Comparison of ENCODE assay signal across 1 cellular context in the genomic region with DNA sequence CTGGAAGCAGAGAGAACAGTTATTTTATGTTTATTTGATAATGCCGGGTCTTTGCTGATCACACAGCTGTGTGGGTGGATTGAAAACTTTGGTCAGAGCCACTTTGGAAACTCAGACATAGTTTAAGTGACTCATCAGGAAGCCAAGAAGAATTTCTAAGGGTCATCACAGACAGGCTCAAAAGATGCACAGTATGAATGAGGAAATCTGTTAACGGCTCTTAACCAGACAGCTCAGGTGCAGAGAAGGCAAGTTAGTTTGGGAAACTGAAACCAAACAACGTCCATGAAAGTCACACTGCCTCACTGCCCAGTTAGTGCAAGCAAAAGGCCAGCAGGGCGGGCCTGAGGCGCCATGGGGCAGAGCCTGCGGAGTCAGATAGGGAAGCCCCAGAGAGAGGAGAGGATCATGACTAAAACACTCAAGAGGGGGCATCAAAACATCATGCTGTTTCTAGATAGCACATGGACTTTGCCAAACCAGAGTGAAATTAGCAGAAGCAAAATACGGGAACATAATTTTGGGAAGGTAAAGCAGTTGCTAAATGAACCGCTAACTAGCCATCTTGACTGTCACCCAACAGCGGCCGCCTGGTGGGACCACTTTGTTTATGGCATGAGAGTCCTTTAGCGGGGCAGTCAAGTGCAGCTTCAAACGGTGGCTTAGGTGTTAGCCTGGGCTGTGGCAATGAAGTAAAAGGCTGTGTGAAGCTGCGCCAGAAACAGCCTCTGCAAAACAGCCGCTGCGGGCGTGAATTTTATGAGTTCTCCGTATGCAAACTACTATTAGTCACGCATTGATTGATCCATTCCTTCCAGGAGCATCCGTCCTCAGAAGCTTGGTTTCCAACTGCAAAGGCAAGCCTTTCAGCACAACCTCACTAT.
TF ChIP-seq lines count a peak whose summit lies in the region.

No MANE protein-coding gene starts in this region.

TF ChIP-seq in K562, 482 proteins besides CTCF, POLR2A, EP300 and RAD21 (continued from another document and continues in another):
- TF ChIP-seq, protein P1, sequence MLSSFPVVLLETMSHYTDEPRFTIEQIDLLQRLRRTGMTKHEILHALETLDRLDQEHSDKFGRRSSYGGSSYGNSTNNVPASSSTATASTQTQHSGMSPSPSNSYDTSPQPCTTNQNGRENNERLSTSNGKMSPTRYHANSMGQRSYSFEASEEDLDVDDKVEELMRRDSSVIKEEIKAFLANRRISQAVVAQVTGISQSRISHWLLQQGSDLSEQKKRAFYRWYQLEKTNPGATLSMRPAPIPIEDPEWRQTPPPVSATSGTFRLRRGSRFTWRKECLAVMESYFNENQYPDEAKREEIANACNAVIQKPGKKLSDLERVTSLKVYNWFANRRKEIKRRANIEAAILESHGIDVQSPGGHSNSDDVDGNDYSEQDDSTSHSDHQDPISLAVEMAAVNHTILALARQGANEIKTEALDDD (IDR thresholded peaks at IDR 0.05), result peak; percentile 83
- TF ChIP-seq RFX7 (CRISPR knock-in tag; IDR thresholded peaks at IDR 0.05) (no peak), ILF3 (IDR thresholded peaks at IDR 0.05; ENCODE audit: borderline replicate concordance) (no peak), CBX1 (IDR thresholded peaks at IDR 0.05; ENCODE audit: low read depth) (no peak), ZNF408 (CRISPR knock-in tag; IDR thresholded peaks at IDR 0.05; ENCODE audit: low read depth) (no peak), ATF1 (CRISPR knock-in tag; IDR thresholded peaks at IDR 0.05) (no peak), ATF1 (tag; IDR thresholded peaks at IDR 0.05) (0 out of 2 replicates have a peak, but pooled peaks have one; percentile 9), CBFA2T2 (conservative IDR thresholded peaks at IDR 0.05) (peak; percentile 29), ZNF134 (CRISPR knock-in tag; conservative IDR thresholded peaks at IDR 0.05) (no peak), DPF2 (IDR thresholded peaks at IDR 0.05) (peak; percentile 28; the same call in 1 of the 2 replicates), NR2C1 (IDR thresholded peaks at IDR 0.05) (no peak), NR2C1 (tag; IDR thresholded peaks at IDR 0.05) (0 out of 2 replicates have a peak, but pooled peaks have one; percentile 22), CHD2 (IDR thresholded peaks at IDR 0.05; ENCODE audit: low read depth, low read length) (no peak), NR2C2 (CRISPR knock-in tag; IDR thresholded peaks at IDR 0.05) (no peak), NR2C2 (tag; IDR thresholded peaks at IDR 0.05) (no peak), JUND (IDR thresholded peaks at IDR 0.05; ENCODE audit: borderline replicate concordance, low read depth, low read length) (peak; percentile 40; the same call in 1 of the 2 replicates), JUND (tag; IDR thresholded peaks at IDR 0.05; ENCODE audit: borderline replicate concordance, low read depth, low read length) (peak; percentile 33; the same call in 1 of the 3 replicates), FOXK1 (CRISPR knock-in tag; IDR thresholded peaks at IDR 0.05; ENCODE audit: borderline replicate concordance) (no peak), FOSL1 (tag; conservative IDR thresholded peaks at IDR 0.05) (peak; percentile 75)
- TF ChIP-seq, protein P2, sequence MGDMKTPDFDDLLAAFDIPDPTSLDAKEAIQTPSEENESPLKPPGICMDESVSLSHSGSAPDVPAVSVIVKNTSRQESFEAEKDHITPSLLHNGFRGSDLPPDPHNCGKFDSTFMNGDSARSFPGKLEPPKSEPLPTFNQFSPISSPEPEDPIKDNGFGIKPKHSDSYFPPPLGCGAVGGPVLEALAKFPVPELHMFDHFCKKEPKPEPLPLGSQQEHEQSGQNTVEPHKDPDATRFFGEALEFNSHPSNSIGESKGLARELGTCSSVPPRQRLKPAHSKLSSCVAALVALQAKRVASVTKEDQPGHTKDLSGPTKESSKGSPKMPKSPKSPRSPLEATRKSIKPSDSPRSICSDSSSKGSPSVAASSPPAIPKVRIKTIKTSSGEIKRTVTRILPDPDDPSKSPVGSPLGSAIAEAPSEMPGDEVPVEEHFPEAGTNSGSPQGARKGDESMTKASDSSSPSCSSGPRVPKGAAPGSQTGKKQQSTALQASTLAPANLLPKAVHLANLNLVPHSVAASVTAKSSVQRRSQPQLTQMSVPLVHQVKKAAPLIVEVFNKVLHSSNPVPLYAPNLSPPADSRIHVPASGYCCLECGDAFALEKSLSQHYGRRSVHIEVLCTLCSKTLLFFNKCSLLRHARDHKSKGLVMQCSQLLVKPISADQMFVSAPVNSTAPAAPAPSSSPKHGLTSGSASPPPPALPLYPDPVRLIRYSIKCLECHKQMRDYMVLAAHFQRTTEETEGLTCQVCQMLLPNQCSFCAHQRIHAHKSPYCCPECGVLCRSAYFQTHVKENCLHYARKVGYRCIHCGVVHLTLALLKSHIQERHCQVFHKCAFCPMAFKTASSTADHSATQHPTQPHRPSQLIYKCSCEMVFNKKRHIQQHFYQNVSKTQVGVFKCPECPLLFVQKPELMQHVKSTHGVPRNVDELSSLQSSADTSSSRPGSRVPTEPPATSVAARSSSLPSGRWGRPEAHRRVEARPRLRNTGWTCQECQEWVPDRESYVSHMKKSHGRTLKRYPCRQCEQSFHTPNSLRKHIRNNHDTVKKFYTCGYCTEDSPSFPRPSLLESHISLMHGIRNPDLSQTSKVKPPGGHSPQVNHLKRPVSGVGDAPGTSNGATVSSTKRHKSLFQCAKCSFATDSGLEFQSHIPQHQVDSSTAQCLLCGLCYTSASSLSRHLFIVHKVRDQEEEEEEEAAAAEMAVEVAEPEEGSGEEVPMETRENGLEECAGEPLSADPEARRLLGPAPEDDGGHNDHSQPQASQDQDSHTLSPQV (IDR thresholded peaks at IDR 0.05), result peak; percentile 92
- TF ChIP-seq, protein P3, sequence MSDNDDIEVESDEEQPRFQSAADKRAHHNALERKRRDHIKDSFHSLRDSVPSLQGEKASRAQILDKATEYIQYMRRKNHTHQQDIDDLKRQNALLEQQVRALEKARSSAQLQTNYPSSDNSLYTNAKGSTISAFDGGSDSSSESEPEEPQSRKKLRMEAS (CRISPR knock-in tag; IDR thresholded peaks at IDR 0.05), result peak; percentile 27; the same call in 1 of the 2 replicates
- TF ChIP-seq, protein P4, sequence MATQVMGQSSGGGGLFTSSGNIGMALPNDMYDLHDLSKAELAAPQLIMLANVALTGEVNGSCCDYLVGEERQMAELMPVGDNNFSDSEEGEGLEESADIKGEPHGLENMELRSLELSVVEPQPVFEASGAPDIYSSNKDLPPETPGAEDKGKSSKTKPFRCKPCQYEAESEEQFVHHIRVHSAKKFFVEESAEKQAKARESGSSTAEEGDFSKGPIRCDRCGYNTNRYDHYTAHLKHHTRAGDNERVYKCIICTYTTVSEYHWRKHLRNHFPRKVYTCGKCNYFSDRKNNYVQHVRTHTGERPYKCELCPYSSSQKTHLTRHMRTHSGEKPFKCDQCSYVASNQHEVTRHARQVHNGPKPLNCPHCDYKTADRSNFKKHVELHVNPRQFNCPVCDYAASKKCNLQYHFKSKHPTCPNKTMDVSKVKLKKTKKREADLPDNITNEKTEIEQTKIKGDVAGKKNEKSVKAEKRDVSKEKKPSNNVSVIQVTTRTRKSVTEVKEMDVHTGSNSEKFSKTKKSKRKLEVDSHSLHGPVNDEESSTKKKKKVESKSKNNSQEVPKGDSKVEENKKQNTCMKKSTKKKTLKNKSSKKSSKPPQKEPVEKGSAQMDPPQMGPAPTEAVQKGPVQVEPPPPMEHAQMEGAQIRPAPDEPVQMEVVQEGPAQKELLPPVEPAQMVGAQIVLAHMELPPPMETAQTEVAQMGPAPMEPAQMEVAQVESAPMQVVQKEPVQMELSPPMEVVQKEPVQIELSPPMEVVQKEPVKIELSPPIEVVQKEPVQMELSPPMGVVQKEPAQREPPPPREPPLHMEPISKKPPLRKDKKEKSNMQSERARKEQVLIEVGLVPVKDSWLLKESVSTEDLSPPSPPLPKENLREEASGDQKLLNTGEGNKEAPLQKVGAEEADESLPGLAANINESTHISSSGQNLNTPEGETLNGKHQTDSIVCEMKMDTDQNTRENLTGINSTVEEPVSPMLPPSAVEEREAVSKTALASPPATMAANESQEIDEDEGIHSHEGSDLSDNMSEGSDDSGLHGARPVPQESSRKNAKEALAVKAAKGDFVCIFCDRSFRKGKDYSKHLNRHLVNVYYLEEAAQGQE (CRISPR knock-in tag; IDR thresholded peaks at IDR 0.05; ENCODE audit: low read depth), result no peak
- TF ChIP-seq, protein P5, sequence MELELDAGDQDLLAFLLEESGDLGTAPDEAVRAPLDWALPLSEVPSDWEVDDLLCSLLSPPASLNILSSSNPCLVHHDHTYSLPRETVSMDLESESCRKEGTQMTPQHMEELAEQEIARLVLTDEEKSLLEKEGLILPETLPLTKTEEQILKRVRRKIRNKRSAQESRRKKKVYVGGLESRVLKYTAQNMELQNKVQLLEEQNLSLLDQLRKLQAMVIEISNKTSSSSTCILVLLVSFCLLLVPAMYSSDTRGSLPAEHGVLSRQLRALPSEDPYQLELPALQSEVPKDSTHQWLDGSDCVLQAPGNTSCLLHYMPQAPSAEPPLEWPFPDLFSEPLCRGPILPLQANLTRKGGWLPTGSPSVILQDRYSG (tag; conservative IDR thresholded peaks at IDR 0.05; ENCODE audit: low read depth), result 0 out of 2 replicates have a peak, but pooled peaks have one; percentile 33
- TF ChIP-seq, protein P6, sequence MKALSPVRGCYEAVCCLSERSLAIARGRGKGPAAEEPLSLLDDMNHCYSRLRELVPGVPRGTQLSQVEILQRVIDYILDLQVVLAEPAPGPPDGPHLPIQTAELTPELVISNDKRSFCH (CRISPR knock-in tag; IDR thresholded peaks at IDR 0.05), result no peak
- TF ChIP-seq, protein P6 (tag; IDR thresholded peaks at IDR 0.05), result no peak
- TF ChIP-seq, protein P7, sequence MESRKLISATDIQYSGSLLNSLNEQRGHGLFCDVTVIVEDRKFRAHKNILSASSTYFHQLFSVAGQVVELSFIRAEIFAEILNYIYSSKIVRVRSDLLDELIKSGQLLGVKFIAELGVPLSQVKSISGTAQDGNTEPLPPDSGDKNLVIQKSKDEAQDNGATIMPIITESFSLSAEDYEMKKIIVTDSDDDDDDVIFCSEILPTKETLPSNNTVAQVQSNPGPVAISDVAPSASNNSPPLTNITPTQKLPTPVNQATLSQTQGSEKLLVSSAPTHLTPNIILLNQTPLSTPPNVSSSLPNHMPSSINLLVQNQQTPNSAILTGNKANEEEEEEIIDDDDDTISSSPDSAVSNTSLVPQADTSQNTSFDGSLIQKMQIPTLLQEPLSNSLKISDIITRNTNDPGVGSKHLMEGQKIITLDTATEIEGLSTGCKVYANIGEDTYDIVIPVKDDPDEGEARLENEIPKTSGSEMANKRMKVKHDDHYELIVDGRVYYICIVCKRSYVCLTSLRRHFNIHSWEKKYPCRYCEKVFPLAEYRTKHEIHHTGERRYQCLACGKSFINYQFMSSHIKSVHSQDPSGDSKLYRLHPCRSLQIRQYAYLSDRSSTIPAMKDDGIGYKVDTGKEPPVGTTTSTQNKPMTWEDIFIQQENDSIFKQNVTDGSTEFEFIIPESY (CRISPR knock-in tag; IDR thresholded peaks at IDR 0.05), result peak; percentile 89
- TF ChIP-seq, protein P8, sequence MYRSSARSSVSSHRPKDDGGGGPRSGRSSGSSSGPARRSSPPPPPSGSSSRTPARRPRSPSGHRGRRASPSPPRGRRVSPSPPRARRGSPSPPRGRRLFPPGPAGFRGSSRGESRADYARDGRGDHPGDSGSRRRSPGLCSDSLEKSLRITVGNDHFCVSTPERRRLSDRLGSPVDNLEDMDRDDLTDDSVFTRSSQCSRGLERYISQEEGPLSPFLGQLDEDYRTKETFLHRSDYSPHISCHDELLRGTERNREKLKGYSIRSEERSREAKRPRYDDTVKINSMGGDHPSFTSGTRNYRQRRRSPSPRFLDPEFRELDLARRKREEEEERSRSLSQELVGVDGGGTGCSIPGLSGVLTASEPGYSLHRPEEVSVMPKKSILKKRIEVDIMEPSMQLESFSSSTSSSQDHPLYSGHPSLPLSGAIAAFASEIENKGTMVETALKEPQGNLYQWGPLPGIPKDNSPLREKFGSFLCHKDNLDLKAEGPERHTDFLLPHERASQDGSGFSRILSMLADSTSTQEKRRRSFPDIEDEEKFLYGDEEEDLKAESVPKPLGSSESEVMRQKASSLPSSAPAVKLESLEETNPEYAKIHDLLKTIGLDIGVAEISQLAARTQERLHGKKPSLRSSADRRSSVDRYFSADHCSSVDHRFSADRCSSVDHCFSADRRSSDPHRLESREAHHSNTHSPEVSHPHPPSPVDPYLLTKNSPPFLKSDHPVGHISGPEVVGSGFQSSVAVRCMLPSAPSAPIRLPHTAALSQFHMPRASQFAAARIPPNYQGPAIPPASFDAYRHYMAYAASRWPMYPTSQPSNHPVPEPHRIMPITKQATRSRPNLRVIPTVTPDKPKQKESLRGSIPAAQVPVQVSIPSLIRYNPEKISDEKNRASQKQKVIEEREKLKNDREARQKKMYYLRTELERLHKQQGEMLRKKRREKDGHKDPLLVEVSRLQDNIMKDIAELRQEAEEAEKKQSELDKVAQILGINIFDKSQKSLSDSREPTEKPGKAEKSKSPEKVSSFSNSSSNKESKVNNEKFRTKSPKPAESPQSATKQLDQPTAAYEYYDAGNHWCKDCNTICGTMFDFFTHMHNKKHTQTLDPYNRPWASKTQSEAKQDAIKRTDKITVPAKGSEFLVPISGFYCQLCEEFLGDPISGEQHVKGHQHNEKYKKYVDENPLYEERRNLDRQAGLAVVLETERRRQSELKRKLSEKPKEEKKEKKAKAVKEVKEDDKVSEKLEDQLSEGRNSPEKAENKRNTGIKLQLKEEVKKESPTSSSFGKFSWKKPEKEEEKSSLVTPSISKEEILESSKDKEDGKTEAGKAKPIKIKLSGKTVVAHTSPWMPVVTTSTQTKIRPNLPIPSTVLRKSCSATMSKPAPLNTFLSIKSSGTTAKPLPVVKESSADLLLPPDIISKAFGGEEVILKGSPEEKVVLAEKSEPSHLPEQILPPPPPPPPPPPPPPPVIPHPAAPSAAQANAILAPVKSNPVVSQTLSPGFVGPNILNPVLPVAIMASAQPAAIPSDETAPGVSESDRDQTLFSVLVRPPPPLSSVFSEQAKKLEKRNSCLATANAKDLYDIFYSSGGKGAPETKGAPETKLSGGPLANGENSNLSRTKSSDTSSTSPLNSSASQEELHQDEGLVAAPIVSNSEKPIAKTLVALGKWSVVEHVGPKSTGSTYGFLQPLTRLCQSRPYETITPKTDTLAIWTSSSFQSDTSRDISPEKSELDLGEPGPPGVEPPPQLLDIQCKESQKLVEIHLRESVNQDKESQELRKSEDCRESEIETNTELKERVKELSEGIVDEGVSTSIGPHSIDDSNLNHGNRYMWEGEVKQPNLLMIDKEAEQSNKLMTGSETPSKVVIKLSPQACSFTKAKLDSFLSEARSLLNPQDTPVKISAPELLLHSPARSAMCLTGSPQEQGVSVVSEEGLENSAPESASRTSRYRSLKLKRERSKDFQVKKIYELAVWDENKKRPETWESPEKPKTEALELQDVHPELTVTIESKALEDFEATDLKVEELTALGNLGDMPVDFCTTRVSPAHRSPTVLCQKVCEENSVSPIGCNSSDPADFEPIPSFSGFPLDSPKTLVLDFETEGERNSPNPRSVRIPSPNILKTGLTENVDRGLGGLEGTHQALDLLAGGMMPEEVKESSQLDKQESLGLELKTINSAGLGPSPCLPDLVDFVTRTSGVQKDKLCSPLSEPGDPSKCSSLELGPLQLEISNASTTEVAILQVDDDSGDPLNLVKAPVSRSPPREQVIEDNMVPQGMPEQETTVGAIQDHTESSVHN (IDR thresholded peaks at IDR 0.05; ENCODE audit: borderline replicate concordance in 1 of 2, low read depth in 1 of 2), result no peak
- TF ChIP-seq, protein P9, sequence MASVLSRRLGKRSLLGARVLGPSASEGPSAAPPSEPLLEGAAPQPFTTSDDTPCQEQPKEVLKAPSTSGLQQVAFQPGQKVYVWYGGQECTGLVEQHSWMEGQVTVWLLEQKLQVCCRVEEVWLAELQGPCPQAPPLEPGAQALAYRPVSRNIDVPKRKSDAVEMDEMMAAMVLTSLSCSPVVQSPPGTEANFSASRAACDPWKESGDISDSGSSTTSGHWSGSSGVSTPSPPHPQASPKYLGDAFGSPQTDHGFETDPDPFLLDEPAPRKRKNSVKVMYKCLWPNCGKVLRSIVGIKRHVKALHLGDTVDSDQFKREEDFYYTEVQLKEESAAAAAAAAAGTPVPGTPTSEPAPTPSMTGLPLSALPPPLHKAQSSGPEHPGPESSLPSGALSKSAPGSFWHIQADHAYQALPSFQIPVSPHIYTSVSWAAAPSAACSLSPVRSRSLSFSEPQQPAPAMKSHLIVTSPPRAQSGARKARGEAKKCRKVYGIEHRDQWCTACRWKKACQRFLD (CRISPR knock-in tag; IDR thresholded peaks at IDR 0.05), result peak; percentile 56; the same call in 1 of the 2 replicates
